In genomic region chr12:27246141-27246540, GRCh38 we compare ENCODE assay signal across 11 cellular contexts. TPM values are rescaled to one million over a fixed set of nuclear protein-coding genes. Genes with fewer than 3 reads are reported as not detected.
DNase-seq lines count a peak whose midpoint lies in the region; ATAC-seq and TF ChIP-seq lines count a peak whose summit lies in the region.
"Had no signal": no experiment of that assay in that cellular context is flagged by ENCODE, and none has a peak within 500 bp of the region (broad histone marks: within the 10 kb centered on the region; RNA-seq: fewer than 3 reads in every experiment).

No MANE protein-coding gene starts in this region.

- H2BK15ac ChIP-seq in H9 (ENCODE audit: low read depth, low read length), result no peak overlapping the region

- no peak overlapping the region for H2BK20ac ChIP-seq in H9 (ENCODE audit: low read depth, low read length, poor library complexity, severe bottlenecking)

- no peaks in the 10 kb centered on the region for H3K36me3 ChIP-seq in BLaER1
- H3K36me3 ChIP-seq in body of pancreas (replicated peaks in 1 of 2; ENCODE audit: insufficient read depth in 1 of 2, low read depth in 2 of 2), result no peaks in the 10 kb centered on the region

- H3K4me3 ChIP-seq in BLaER1 (no peak overlapping the region), body of pancreas (no peak overlapping the region)

- H3K27me3 Mint-ChIP-seq in H9 (ENCODE audit: low read depth), result no peaks in the 10 kb centered on the region
- H3K27me3 Mint-ChIP-seq in central memory CD8-positive, alpha-beta T cell, result no peaks in the 10 kb centered on the region
- no peaks in the 10 kb centered on the region for H3K27me3 Mint-ChIP-seq in naive thymus-derived CD8-positive, alpha-beta T cell

- H3K4ac ChIP-seq in H9 (ENCODE audit: low read depth, low read length), result no peak overlapping the region

- H3K4me1 ChIP-seq in BLaER1, result peaks cover 25% of the 10 kb centered on the region
- H3K4me1 ChIP-seq in H9 (ENCODE audit: insufficient read depth, low read length), result no peaks in the 10 kb centered on the region
- peaks cover 22% of the 10 kb centered on the region for H3K4me1 ChIP-seq in body of pancreas

- H2AFZ ChIP-seq in H9 (ENCODE audit: low read length), result no peak overlapping the region

- H2BK5ac ChIP-seq in H9 (ENCODE audit: insufficient read length, low read length), result no peak overlapping the region

- no peak overlapping the region for H4K8ac ChIP-seq in H9 (replicated peaks; ENCODE audit: insufficient read length, low read depth, low read length)

- no peak overlapping the region; a peak in 1 of 7 replicates for H3K27ac Mint-ChIP-seq in H9
- H3K27ac Mint-ChIP-seq in central memory CD8-positive, alpha-beta T cell (ENCODE audit: low read depth), result no peak overlapping the region
- H3K27ac Mint-ChIP-seq in naive thymus-derived CD8-positive, alpha-beta T cell, result peak overlapping the region in 7 of 10 donors; percentile 4 to 97 (median 50)

- peak overlapping the region; percentile 85 for H3K4me2 ChIP-seq in BLaER1
- peak overlapping the region; percentile 85 for H3K4me2 ChIP-seq in H9 (ENCODE audit: insufficient read depth, insufficient read length, low read length)

- peaks cover 19 to 20% of the 10 kb centered on the region in 2 experiments for H3K4me1 Mint-ChIP-seq in H9
- peaks cover 46% of the 10 kb centered on the region for H3K4me1 Mint-ChIP-seq in central memory CD8-positive, alpha-beta T cell
- peaks cover 26 to 45% (median 43%) of the 10 kb centered on the region in 4 donors for H3K4me1 Mint-ChIP-seq in naive thymus-derived CD8-positive, alpha-beta T cell

- no peaks in the 10 kb centered on the region for H3K23me2 ChIP-seq in H9 (ENCODE audit: insufficient read length, low read depth, low read length, poor library complexity, severe bottlenecking)

- no peak for TF ChIP-seq CTCF in H9 (conservative IDR thresholded peaks at IDR 0.05)
- TF ChIP-seq CTCF in body of pancreas (IDR thresholded peaks at IDR 0.05), result no peak

- H3K79me1 ChIP-seq in H9 (ENCODE audit: insufficient read depth, low read depth, low read length, poor library complexity, severe bottlenecking), result peaks cover 3% of the 10 kb centered on the region

- H3K36me3 Mint-ChIP-seq in H9 (ENCODE audit: insufficient read depth in 1 of 3, low read depth in 3 of 3), result peaks cover 0 to 6% (median 3%) of the 10 kb centered on the region in 3 experiments; a peak in 4 of 7 replicates
- H3K36me3 Mint-ChIP-seq in central memory CD8-positive, alpha-beta T cell (ENCODE audit: insufficient read depth), result peaks cover 15% of the 10 kb centered on the region
- peaks cover 0 to 3% (median 2%) of the 10 kb centered on the region in 3 donors for H3K36me3 Mint-ChIP-seq in naive thymus-derived CD8-positive, alpha-beta T cell

- H4K20me1 ChIP-seq in BLaER1 (no peaks in the 10 kb centered on the region), H9 (ENCODE audit: control insufficient read depth, insufficient read depth, insufficient read length) (no peaks in the 10 kb centered on the region)

- H3K9me3 Mint-ChIP-seq in H9, result no peaks in the 10 kb centered on the region
- no peaks in the 10 kb centered on the region for H3K9me3 Mint-ChIP-seq in central memory CD8-positive, alpha-beta T cell
- H3K9me3 Mint-ChIP-seq in naive thymus-derived CD8-positive, alpha-beta T cell, result no peaks in the 10 kb centered on the region

- H3K27me3 ChIP-seq in BLaER1 (peaks cover 9% of the 10 kb centered on the region; the same call in 1 of the 2 replicates), H9 (ENCODE audit: insufficient read depth, low read length) (no peaks in the 10 kb centered on the region), body of pancreas (no peaks in the 10 kb centered on the region)

- H3K9me3 ChIP-seq in BLaER1 (peaks cover 10% of the 10 kb centered on the region), H9 (ENCODE audit: control insufficient read depth, low read depth, low read length) (no peaks in the 10 kb centered on the region), body of pancreas (no peaks in the 10 kb centered on the region)

- DNase-seq in H9 (no peak), body of pancreas (no peak), inferior parietal cortex (ENCODE audit: extremely low spot score) (no peak)
- DNase-seq in central memory CD8-positive, alpha-beta T cell (ENCODE audit: low spot score in 2 of 2), result no peak
- no peak for DNase-seq in naive thymus-derived CD8-positive, alpha-beta T cell
- DNase-seq: effector memory CD4-positive, alpha-beta T cell; NCI-H2227 treated with DMSO at 0.1 percent for 48 hours; substantia nigra had no signal

- H3K9ac ChIP-seq in BLaER1 (no peak overlapping the region), H9 (ENCODE audit: extremely low read depth, insufficient read length, low read length) (no peak overlapping the region)

- no peak overlapping the region for H4K5ac ChIP-seq in H9 (ENCODE audit: insufficient read length, low read depth, low read length)

- H2BK12ac ChIP-seq in H9 (ENCODE audit: insufficient read length, low read depth, low read length), result no peak overlapping the region

- H3K4me3 Mint-ChIP-seq in H9, result peak overlapping the region; percentile 47 to 77
- peak overlapping the region; percentile 100 for H3K4me3 Mint-ChIP-seq in central memory CD8-positive, alpha-beta T cell
- H3K4me3 Mint-ChIP-seq in naive thymus-derived CD8-positive, alpha-beta T cell, result peak overlapping the region in 9 of 10 donors; percentile 43 to 99 (median 73)

- H4K91ac ChIP-seq in H9 (ENCODE audit: insufficient read length, low read depth, low read length), result no peak overlapping the region

- POLR2A ChIA-PET in naive thymus-derived CD8-positive, alpha-beta T cell (lab: Charles Lee), result no interaction called here

- H3K14ac ChIP-seq in H9 (ENCODE audit: insufficient read depth, low read length), result no peak overlapping the region

- no peak for TF ChIP-seq POLR2A in body of pancreas (IDR thresholded peaks at IDR 0.05)

- no peak overlapping the region for H2BK120ac ChIP-seq in H9 (ENCODE audit: low read depth, low read length, poor library complexity, severe bottlenecking)

- intact Hi-C loops in body of pancreas (cut with DNase I), result no loop called here

- ATAC-seq in central memory CD8-positive, alpha-beta T cell (replicated peaks; ENCODE audit: extremely low read depth, poor library complexity, severe bottlenecking), result no peak
- ATAC-seq in naive thymus-derived CD8-positive, alpha-beta T cell, result no peak
- ATAC-seq in body of pancreas (no peak), HG03439 (IDR thresholded peaks at IDR 0.05; ENCODE audit: unreplicated experiment) (no peak), GM21825 (IDR thresholded peaks at IDR 0.05; ENCODE audit: unreplicated experiment) (no peak)

- H2AK5ac ChIP-seq in H9 (ENCODE audit: insufficient read length, low read length), result no peak overlapping the region

- no peak overlapping the region for H3T11ph ChIP-seq in H9 (ENCODE audit: low read length)

- no peak overlapping the region for H3K56ac ChIP-seq in H9 (ENCODE audit: insufficient read length, low read depth, low read length)

- no CpG with 5 or more reads among the region's 2 CpGs for whole genome bisulfite sequencing in H9 (ENCODE audit: extremely low coverage, insufficient read length, low lambda C conversion rate)
- 43 to 71% methylated on average over 2 of the region's 2 CpGs for WGBS in body of pancreas, 2 donors

- H3K27ac ChIP-seq in BLaER1 (no peak overlapping the region), H9 (ENCODE audit: insufficient read length, low read depth, low read length) (no peak overlapping the region), body of pancreas (no peak overlapping the region)

- H3K23ac ChIP-seq in H9 (ENCODE audit: insufficient read length, low read depth, low read length), result no peak overlapping the region

- H3K18ac ChIP-seq in H9 (ENCODE audit: insufficient read length, low read depth, low read length), result no peak overlapping the region

- peaks cover 6% of the 10 kb centered on the region; the same call in 1 of the 2 replicates for H3K79me2 ChIP-seq in H9 (ENCODE audit: insufficient read depth, low read length)

RNA-seq across cellular contexts. Expression of gene STK38L, which starts 2.1 kb away (rescaled TPM):
- total RNA-seq in H9 (2021), result 44.9 and 47.9 TPM in 2 replicates
- 10 to 100 TPM; 19.8 to 23.6 TPM for total RNA-seq in naive thymus-derived CD8-positive, alpha-beta T cell
- 10 to 100 TPM in 1 of 3 donors, 1 to 10 TPM in 2; 6.8 to 11.6 (median 7.2) TPM for polyA plus RNA-seq in naive thymus-derived CD8-positive, alpha-beta T cell
- 10 to 100 TPM; 17.5 to 28.0 TPM for total RNA-seq in body of pancreas

Comparison
In these comparisons a context has a peak if more than half of its experiments do, and no peak if none do; other contexts are left out.
1. H3K27ac Mint-ChIP-seq: peak in naive thymus-derived CD8-positive, alpha-beta T cell (7 of 10); none in H9 (0 of 3) and central memory CD8-positive, alpha-beta T cell (single experiment).
2. Peak in every context shown above with its lines, with median percentiles within 50 percentile points of each other: H3K4me3 Mint-ChIP-seq.